25 cellular contexts compared by ENCODE assay signal in the genomic region with DNA sequence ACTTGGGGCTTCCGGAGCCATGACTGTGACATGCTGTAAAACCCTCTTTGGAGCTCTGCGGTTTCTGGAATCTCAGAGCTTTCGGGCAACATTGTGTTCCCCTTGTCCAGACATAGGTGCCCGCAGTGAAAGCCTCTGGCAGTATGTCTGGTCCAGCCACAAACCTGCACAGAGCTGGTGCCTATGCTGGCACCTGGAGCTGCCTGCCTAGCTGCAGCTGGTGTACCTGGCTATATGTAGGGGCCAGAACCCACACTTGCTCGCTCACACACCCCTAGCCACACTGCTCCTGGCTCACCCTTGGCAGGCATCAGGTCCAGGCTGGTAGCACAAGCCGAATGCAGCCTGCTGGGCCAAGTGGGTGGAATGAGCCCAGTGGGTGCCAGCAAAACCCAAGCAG.
"Had no signal": no experiment of that assay in that cellular context is flagged by ENCODE, and none has a peak within 500 bp of the region (broad histone marks: within the 10 kb centered on the region; RNA-seq: fewer than 3 reads in every experiment).

No MANE protein-coding gene starts in this region.

- H3K27me3 ChIP-seq: colonic mucosa, esophagus muscularis mucosa, esophagus squamous epithelium, foreskin keratinocyte, gastrocnemius medialis, heart left ventricle, heart right ventricle had no signal

- H3K36me3 ChIP-seq: colonic mucosa, esophagus muscularis mucosa, esophagus squamous epithelium, gastrocnemius medialis, gastroesophageal sphincter, heart left ventricle, heart right ventricle had no signal

- H3K4me3 Mint-ChIP-seq: dendritic cell treated with granulocyte-macrophage colony-stimulating factor and Interleukin-4, amounts not matched to agents 40 ng/mL and 50 ng/mL, for 4 days; effector memory CD8-positive, alpha-beta T cell; endodermal cell had no signal

- H3K4me1 Mint-ChIP-seq: endodermal cell had no signal

- H3K4me1 ChIP-seq: colonic mucosa, esophagus muscularis mucosa, esophagus squamous epithelium, foreskin keratinocyte, gastrocnemius medialis, gastroesophageal sphincter, heart left ventricle, heart right ventricle had no signal

- H3K27ac Mint-ChIP-seq: dendritic cell treated with granulocyte-macrophage colony-stimulating factor and Interleukin-4, amounts not matched to agents 40 ng/mL and 50 ng/mL, for 4 days; effector memory CD8-positive, alpha-beta T cell; endodermal cell had no signal

- H3K4me3 ChIP-seq: colonic mucosa, coronary artery, dorsolateral prefrontal cortex, esophagus muscularis mucosa, esophagus squamous epithelium, gastrocnemius medialis, gastroesophageal sphincter, heart left ventricle, heart right ventricle had no signal

- H3K27ac ChIP-seq: colonic mucosa, coronary artery, dorsolateral prefrontal cortex, epithelial cell of prostate, esophagus muscularis mucosa, esophagus squamous epithelium, foreskin keratinocyte, gastrocnemius medialis, gastroesophageal sphincter, heart left ventricle, heart right ventricle had no signal

- H3K27me3 Mint-ChIP-seq: dendritic cell treated with granulocyte-macrophage colony-stimulating factor and Interleukin-4, amounts not matched to agents 40 ng/mL and 50 ng/mL, for 4 days; effector memory CD8-positive, alpha-beta T cell had no signal

- DNase-seq: colonic mucosa; cortex of kidney; dermis blood vessel endothelial cell; dorsolateral prefrontal cortex; effector CD4-positive, alpha-beta T cell; effector CD8-positive, alpha-beta T cell; effector memory CD4-positive, alpha-beta T cell; effector memory CD8-positive, alpha-beta T cell; endodermal cell; erythroblast; esophagus squamous epithelium; foreskin fibroblast; foreskin melanocyte; gastrocnemius medialis; glutamatergic neuron; head of caudate nucleus; heart right ventricle had no signal

- H3K9me3 ChIP-seq: colonic mucosa, gastrocnemius medialis had no signal

- H3K9me3 Mint-ChIP-seq: effector memory CD8-positive, alpha-beta T cell had no signal

- ATAC-seq: effector memory CD8-positive, alpha-beta T cell; esophagus mucosa; foreskin keratinocyte; gastrocnemius medialis; gastroesophageal sphincter; heart left ventricle; heart right ventricle had no signal
